ENCODE assay signal across 15 cellular contexts in the genomic region with DNA sequence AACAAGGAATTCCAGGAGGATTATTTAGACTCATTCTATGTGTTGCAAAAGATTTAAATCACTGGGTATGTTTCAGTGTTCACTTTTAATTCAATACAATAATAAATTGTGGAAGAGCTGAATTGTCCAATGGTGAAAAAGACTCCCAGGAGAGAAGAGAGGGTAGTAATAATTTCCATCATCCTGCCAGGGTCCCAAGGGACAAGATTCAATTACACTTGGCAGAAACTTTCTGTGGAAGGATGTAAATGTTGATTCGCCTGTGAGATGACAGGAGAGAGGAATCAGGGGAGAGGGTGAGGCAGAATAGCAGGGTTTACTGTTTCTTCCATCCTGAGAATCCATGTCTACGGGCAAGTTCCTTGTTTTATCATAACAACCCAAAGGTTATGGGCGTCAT.
"Had no signal": no experiment of that assay in that cellular context is flagged by ENCODE, and none has a peak within 500 bp of the region (broad histone marks: within the 10 kb centered on the region; RNA-seq: fewer than 3 reads in every experiment).

No MANE protein-coding gene starts in this region.

- H3K27me3 Mint-ChIP-seq: activated naive CD8-positive, alpha-beta T cell; activated T-helper 17 cell treated with anti-CD3 and anti-CD28 coated beads, Interleukin-2, amount 50 U/mL, for 72 hours; brain; dendritic cell treated with granulocyte-macrophage colony-stimulating factor and Interleukin-4, amounts not matched to agents 40 ng/mL and 50 ng/mL, for 4 days; effector memory CD8-positive, alpha-beta T cell; naive B cell; progenitor cell of endocrine pancreas; stimulated activated naive CD8-positive, alpha-beta T cell treated with anti-CD3 and anti-CD28 coated beads, Interleukin-15, amount 100 ng/mL, for 72 hours had no signal

- H3K79me2 ChIP-seq: hepatocyte had no signal

- H3K9me3 ChIP-seq: left lung had no signal

- DNase-seq: activated CD4-positive, CD25-positive, alpha-beta regulatory T cell treated with anti-CD3 and anti-CD28 coated beads, Interleukin-2, amount 50 U/mL, for 72 hours; central memory CD4-positive, alpha-beta T cell; effector memory CD8-positive, alpha-beta T cell; left lung; naive B cell; right cardiac atrium; stimulated activated naive CD8-positive, alpha-beta T cell treated with anti-CD3 and anti-CD28 coated beads, Interleukin-15, amount 100 ng/mL, for 72 hours; T-helper 9 cell had no signal

- H3K27ac ChIP-seq: epithelial cell of prostate, hepatocyte had no signal

- H3K27me3 ChIP-seq: hepatocyte, left lung had no signal

- ATAC-seq: activated T-helper 17 cell treated with anti-CD3 and anti-CD28 coated beads, Interleukin-2, amount 50 U/mL, for 72 hours; effector memory CD8-positive, alpha-beta T cell; left lung; right cardiac atrium; stimulated activated naive CD8-positive, alpha-beta T cell treated with anti-CD3 and anti-CD28 coated beads, Interleukin-15, amount 100 ng/mL, for 72 hours had no signal

- H2AFZ ChIP-seq: hepatocyte had no signal

- H3K27ac Mint-ChIP-seq: activated naive CD8-positive, alpha-beta T cell; activated T-helper 17 cell treated with anti-CD3 and anti-CD28 coated beads, Interleukin-2, amount 50 U/mL, for 72 hours; dendritic cell treated with granulocyte-macrophage colony-stimulating factor and Interleukin-4, amounts not matched to agents 40 ng/mL and 50 ng/mL, for 4 days; progenitor cell of endocrine pancreas had no signal

- H3K4me1 ChIP-seq: left lung had no signal

- H3K4me3 Mint-ChIP-seq: activated naive CD8-positive, alpha-beta T cell; activated T-helper 17 cell treated with anti-CD3 and anti-CD28 coated beads, Interleukin-2, amount 50 U/mL, for 72 hours; brain; dendritic cell treated with granulocyte-macrophage colony-stimulating factor and Interleukin-4, amounts not matched to agents 40 ng/mL and 50 ng/mL, for 4 days; effector memory CD8-positive, alpha-beta T cell; naive B cell; stimulated activated naive CD8-positive, alpha-beta T cell treated with anti-CD3 and anti-CD28 coated beads, Interleukin-15, amount 100 ng/mL, for 72 hours had no signal

- H3K4me2 ChIP-seq: hepatocyte had no signal

- H3K9me3 Mint-ChIP-seq: activated T-helper 17 cell treated with anti-CD3 and anti-CD28 coated beads, Interleukin-2, amount 50 U/mL, for 72 hours; brain; dendritic cell treated with granulocyte-macrophage colony-stimulating factor and Interleukin-4, amounts not matched to agents 40 ng/mL and 50 ng/mL, for 4 days; effector memory CD8-positive, alpha-beta T cell; naive B cell; stimulated activated naive CD8-positive, alpha-beta T cell treated with anti-CD3 and anti-CD28 coated beads, Interleukin-15, amount 100 ng/mL, for 72 hours had no signal

- H3K4me3 ChIP-seq: hepatocyte, left lung had no signal
